Comparison of ENCODE assay signal across 8 cellular contexts in genomic region chr12:109863961-109864712, GRCh38. TPM values are rescaled to one million over a fixed set of nuclear protein-coding genes. Genes with fewer than 3 reads are reported as not detected.
A peak's percentile ranks its signal among the peaks of the same experiment; 100 is the strongest.
DNase-seq lines count a peak whose midpoint lies in the region; ATAC-seq and TF ChIP-seq lines count a peak whose summit lies in the region.
"Had no signal": no experiment of that assay in that cellular context is flagged by ENCODE, and none has a peak within 500 bp of the region (broad histone marks: within the 10 kb centered on the region; RNA-seq: fewer than 3 reads in every experiment).

No MANE protein-coding gene starts in this region.

- no peaks in the 10 kb centered on the region for H3K36me3 Mint-ChIP-seq in activated CD8-positive, alpha-beta T cell treated with anti-CD3 and anti-CD28 coated beads for 36 hours (ENCODE audit: low read depth)
- peaks cover 3% of the 10 kb centered on the region for H3K36me3 Mint-ChIP-seq in activated T-helper 1 cell treated with anti-CD3 and anti-CD28 coated beads, Interleukin-12 subunit alpha, Interleukin-12 subunit beta, Interleukin-2, Interleukin-4 antibody, amounts not matched to agents 30 ng/mL and 10 ng/mL and 1 ng/mL, durations not matched to agents 14 hours and 24 hours and 36 hours (ENCODE audit: low read depth)

- H3K4me1 Mint-ChIP-seq in activated CD8-positive, alpha-beta T cell treated with anti-CD3 and anti-CD28 coated beads for 36 hours (ENCODE audit: low read depth), result peaks cover 23% of the 10 kb centered on the region
- H3K4me1 Mint-ChIP-seq in activated T-helper 1 cell treated with anti-CD3 and anti-CD28 coated beads, Interleukin-12 subunit alpha, Interleukin-12 subunit beta, Interleukin-2, Interleukin-4 antibody, amounts not matched to agents 30 ng/mL and 10 ng/mL and 1 ng/mL, durations not matched to agents 14 hours and 24 hours and 36 hours (ENCODE audit: low read depth), result peaks cover 24% of the 10 kb centered on the region

- H3K27me3 Mint-ChIP-seq in activated CD8-positive, alpha-beta T cell treated with anti-CD3 and anti-CD28 coated beads for 36 hours, result no peaks in the 10 kb centered on the region
- H3K27me3 Mint-ChIP-seq in activated T-helper 1 cell treated with anti-CD3 and anti-CD28 coated beads, Interleukin-12 subunit alpha, Interleukin-12 subunit beta, Interleukin-2, Interleukin-4 antibody, amounts not matched to agents 30 ng/mL and 10 ng/mL and 1 ng/mL, durations not matched to agents 14 hours and 24 hours and 36 hours (ENCODE audit: insufficient read depth), result no peaks in the 10 kb centered on the region

- intact Hi-C loops in activated CD8-positive, alpha-beta T cell treated with anti-CD3 and anti-CD28 coated beads for 36 hours (cut with micrococcal nuclease), result no loop called here
- intact Hi-C loops in activated T-helper 1 cell treated with anti-CD3 and anti-CD28 coated beads, Interleukin-12 subunit alpha, Interleukin-12 subunit beta, Interleukin-2, Interleukin-4 antibody, amounts not matched to agents 30 ng/mL and 10 ng/mL and 1 ng/mL, durations not matched to agents 14 hours and 24 hours and 36 hours (cut with micrococcal nuclease), result no loop called here

- DNase-seq in HuH-7.5 (ENCODE audit: low spot score) (peak; percentile 68), iris pigment epithelial cell (ENCODE audit: low read depth) (peak; percentile 82), HPDE6-E6E7 (ENCODE audit: extremely low spot score) (no peak)
- no peak for DNase-seq in activated CD8-positive, alpha-beta T cell treated with anti-CD3 and anti-CD28 coated beads for 36 hours
- no peak for DNase-seq in stimulated activated naive CD8-positive, alpha-beta T cell treated with anti-CD3 and anti-CD28 coated beads, Interleukin-15, Interleukin-2, amounts not matched to agents 100 U/mL and 50 U/mL, for 24 hours
- DNase-seq in effector CD8-positive, alpha-beta T cell (lab: John Stamatoyannopoulos, UW), result no peak
- no peak for DNase-seq in activated T-helper 1 cell treated with anti-CD3 and anti-CD28 coated beads, Interleukin-12 subunit alpha, Interleukin-12 subunit beta, Interleukin-2, Interleukin-4 antibody, amounts not matched to agents 30 ng/mL and 10 ng/mL and 1 ng/mL, durations not matched to agents 14 hours and 24 hours and 36 hours (ENCODE audit: low spot score)
- DNase-seq: psoas muscle had no signal

- CTCF ChIA-PET in activated CD8-positive, alpha-beta T cell treated with anti-CD3 and anti-CD28 coated beads for 36 hours (lab: Charles Lee), result interaction anchor here (0.6 to 3.6 kb wide), 4 partner anchors 9 to 58 kb away, joined by 3 to 22 read pairs (median 7); no protein-coding TSS in a partner anchor

- no peak overlapping the region for H3K4me3 Mint-ChIP-seq in activated CD8-positive, alpha-beta T cell treated with anti-CD3 and anti-CD28 coated beads for 36 hours
- no peak overlapping the region for H3K4me3 Mint-ChIP-seq in activated T-helper 1 cell treated with anti-CD3 and anti-CD28 coated beads, Interleukin-12 subunit alpha, Interleukin-12 subunit beta, Interleukin-2, Interleukin-4 antibody, amounts not matched to agents 30 ng/mL and 10 ng/mL and 1 ng/mL, durations not matched to agents 14 hours and 24 hours and 36 hours

- H3K9me3 Mint-ChIP-seq in activated CD8-positive, alpha-beta T cell treated with anti-CD3 and anti-CD28 coated beads for 36 hours, result no peaks in the 10 kb centered on the region
- no peaks in the 10 kb centered on the region for H3K9me3 Mint-ChIP-seq in activated T-helper 1 cell treated with anti-CD3 and anti-CD28 coated beads, Interleukin-12 subunit alpha, Interleukin-12 subunit beta, Interleukin-2, Interleukin-4 antibody, amounts not matched to agents 30 ng/mL and 10 ng/mL and 1 ng/mL, durations not matched to agents 14 hours and 24 hours and 36 hours

- POLR2A ChIA-PET in activated CD8-positive, alpha-beta T cell treated with anti-CD3 and anti-CD28 coated beads for 36 hours (lab: Charles Lee), result interaction anchor here (0.6 kb wide), 1 partner anchor 288 kb away, joined by 3 read pairs; no protein-coding TSS in a partner anchor

- TF ChIP-seq CTCF in activated CD8-positive, alpha-beta T cell treated with anti-CD3 and anti-CD28 coated beads for 36 hours (IDR thresholded peaks at IDR 0.05), result no peak

- H3K27ac Mint-ChIP-seq in activated CD8-positive, alpha-beta T cell treated with anti-CD3 and anti-CD28 coated beads for 36 hours, result peak overlapping the region; percentile 61
- H3K27ac Mint-ChIP-seq in activated T-helper 1 cell treated with anti-CD3 and anti-CD28 coated beads, Interleukin-12 subunit alpha, Interleukin-12 subunit beta, Interleukin-2, Interleukin-4 antibody, amounts not matched to agents 30 ng/mL and 10 ng/mL and 1 ng/mL, durations not matched to agents 14 hours and 24 hours and 36 hours, result no peak overlapping the region

- ATAC-seq in activated CD8-positive, alpha-beta T cell treated with anti-CD3 and anti-CD28 coated beads for 36 hours, result peak; percentile 74
- peak; percentile 19 for ATAC-seq in stimulated activated naive CD8-positive, alpha-beta T cell treated with anti-CD3 and anti-CD28 coated beads, Interleukin-15, Interleukin-2, amounts not matched to agents 100 U/mL and 50 U/mL, for 24 hours

RNA-seq across cellular contexts. Expression of gene GLTP, which starts 16.2 kb away (rescaled TPM):
- total RNA-seq in activated CD8-positive, alpha-beta T cell treated with anti-CD3 and anti-CD28 coated beads for 36 hours, result 10 to 100 TPM; 19.9 to 21.2 TPM
- 27.7 and 29.1 TPM in 2 replicates for total RNA-seq in activated T-helper 1 cell treated with anti-CD3 and anti-CD28 coated beads, Interleukin-12 subunit alpha, Interleukin-12 subunit beta, Interleukin-2, Interleukin-4 antibody, amounts not matched to agents 30 ng/mL and 10 ng/mL and 1 ng/mL, durations not matched to agents 14 hours and 24 hours and 36 hours

RNA-seq across cellular contexts. Expression of gene TRPV4, which starts 30.9 kb away (rescaled TPM):
- not detected for total RNA-seq in activated CD8-positive, alpha-beta T cell treated with anti-CD3 and anti-CD28 coated beads for 36 hours
- not detected in 2 replicates for total RNA-seq in activated T-helper 1 cell treated with anti-CD3 and anti-CD28 coated beads, Interleukin-12 subunit alpha, Interleukin-12 subunit beta, Interleukin-2, Interleukin-4 antibody, amounts not matched to agents 30 ng/mL and 10 ng/mL and 1 ng/mL, durations not matched to agents 14 hours and 24 hours and 36 hours

RNA-seq across cellular contexts. Expression of gene TCHP, which starts 35.9 kb away (rescaled TPM):
- 10 to 100 TPM; 19.9 to 21.0 TPM for total RNA-seq in activated CD8-positive, alpha-beta T cell treated with anti-CD3 and anti-CD28 coated beads for 36 hours
- total RNA-seq in activated T-helper 1 cell treated with anti-CD3 and anti-CD28 coated beads, Interleukin-12 subunit alpha, Interleukin-12 subunit beta, Interleukin-2, Interleukin-4 antibody, amounts not matched to agents 30 ng/mL and 10 ng/mL and 1 ng/mL, durations not matched to agents 14 hours and 24 hours and 36 hours, result 30.4 and 31.1 TPM in 2 replicates

Comparison
In these comparisons a context has a peak if more than half of its experiments do, and no peak if none do; other contexts are left out.
1. DNase-seq: peak in HuH-7.5 (single experiment) and iris pigment epithelial cell (single experiment); none in activated CD8-positive, alpha-beta T cell treated with anti-CD3 and anti-CD28 coated beads for 36 hours (single experiment), stimulated activated naive CD8-positive, alpha-beta T cell treated with anti-CD3 and anti-CD28 coated beads, Interleukin-15, Interleukin-2, amounts not matched to agents 100 U/mL and 50 U/mL, for 24 hours (single experiment), HPDE6-E6E7 (single experiment), effector CD8-positive, alpha-beta T cell (single experiment) and activated T-helper 1 cell treated with anti-CD3 and anti-CD28 coated beads, Interleukin-12 subunit alpha, Interleukin-12 subunit beta, Interleukin-2, Interleukin-4 antibody, amounts not matched to agents 30 ng/mL and 10 ng/mL and 1 ng/mL, durations not matched to agents 14 hours and 24 hours and 36 hours (single experiment).